In the genomic region with DNA sequence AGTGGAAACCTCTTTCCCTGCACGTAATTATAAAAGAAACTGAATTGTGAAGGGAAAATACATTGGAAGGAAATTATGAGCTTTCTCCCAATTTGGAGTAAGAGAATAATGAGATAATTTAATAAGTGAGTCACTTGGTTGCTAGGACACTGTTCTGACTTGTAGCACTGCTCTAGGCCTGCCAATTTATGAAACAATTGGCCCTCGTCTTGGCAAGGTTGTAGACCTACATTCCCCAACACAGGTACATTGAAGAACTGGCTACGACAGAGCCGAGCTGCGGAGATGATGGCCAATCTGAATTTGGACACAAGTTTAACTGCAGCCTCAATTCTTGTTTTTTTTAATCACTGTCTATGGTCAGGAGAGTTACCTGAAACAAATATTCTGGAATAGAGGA, we compare ENCODE assay signal across 16 cellular contexts.
DNase-seq lines count a peak whose midpoint lies in the region; ATAC-seq, FAIRE-seq and TF ChIP-seq lines count a peak whose summit lies in the region.
"Had no signal": no experiment of that assay in that cellular context is flagged by ENCODE, and none has a peak within 500 bp of the region (broad histone marks: within the 10 kb centered on the region; RNA-seq: fewer than 3 reads in every experiment).

No MANE protein-coding gene starts in this region.

- no TSS peak for BruUV-seq in IMR-90 (replicated peaks; lab: Mats Ljungman, UMichigan)

- intact Hi-C loops in IMR-90 (cut with micrococcal nuclease): no loop called here

- H3K36me3 ChIP-seq in IMR-90 (ENCODE audit: control insufficient read depth, insufficient read depth, low read length) (no peaks in the 10 kb centered on the region), H1 (ENCODE audit: control insufficient read depth in 2 of 4, insufficient read depth in 4 of 4, low read length in 3 of 4) (no peaks in the 10 kb centered on the region), keratinocyte (ENCODE audit: control insufficient read depth in 2 of 2, extremely low read depth in 1 of 2, insufficient read depth in 2 of 2, low read length in 2 of 2) (no peaks in the 10 kb centered on the region)
- H3K36me3 ChIP-seq: gastrocnemius medialis, lower lobe of right lung had no signal

- H4K5ac ChIP-seq in IMR-90 (ENCODE audit: low read depth, low read length): no peak overlapping the region
- no peak overlapping the region for H4K5ac ChIP-seq in H1 (ENCODE audit: insufficient read length, low read depth, low read length)

- H2AK5ac ChIP-seq in IMR-90 (ENCODE audit: low read depth, low read length) (no peak overlapping the region), H1 (ENCODE audit: low read depth, low read length) (no peak overlapping the region)

- no peak overlapping the region for H2BK15ac ChIP-seq in IMR-90 (ENCODE audit: low read depth, low read length)
- H2BK15ac ChIP-seq in H1 (ENCODE audit: low read length): no peak overlapping the region

- CTCF ChIA-PET in IMR-90 (lab: Yijun Ruan, JAX) (no interaction called here), RWPE1 (lab: Yijun Ruan, JAX) (interaction anchor here (0.8 kb wide), 1 partner anchor 189 kb away, joined by 3 read pairs; no protein-coding TSS in a partner anchor), H1 (lab: Charles Lee; ENCODE audit: partially characterized antibody) (interaction anchor here (0.6 kb wide), 1 partner anchor 949 kb away, joined by 3 read pairs; no protein-coding TSS in a partner anchor)

- in situ Hi-C loops in IMR-90 (cut with MboI; ENCODE audit: low sequenced_read_pairs): no loop called here

- H3K9me1 ChIP-seq in IMR-90 (ENCODE audit: insufficient read depth, low read length) (no peaks in the 10 kb centered on the region), keratinocyte (ENCODE audit: control insufficient read depth, extremely low read depth, insufficient read depth, low read length) (no peaks in the 10 kb centered on the region)

- no peak overlapping the region for H2AK9ac ChIP-seq in IMR-90 (replicated peaks; ENCODE audit: low read depth, low read length, poor library complexity)

- H3K27ac ChIP-seq in IMR-90 (ENCODE audit: insufficient read depth, low read length) (no peak overlapping the region), RWPE1 (no peak overlapping the region), H1 (ENCODE audit: low read depth, low read length) (no peak overlapping the region), keratinocyte (ENCODE audit: control insufficient read depth, insufficient read depth, low read length) (no peak overlapping the region)
- H3K27ac ChIP-seq: gastrocnemius medialis, lower lobe of right lung had no signal

- H3K23me2 ChIP-seq in H1 (ENCODE audit: low read depth, low read length): no peaks in the 10 kb centered on the region

- 0% methylated on average over 1 of the region's 5 CpGs; no CpG with 5 or more reads in 1 of the 2 experiments for WGBS in IMR-90 (ENCODE audit: extremely low coverage in 2 of 2, insufficient read length in 1 of 2), 2 experiments
- WGBS in H1 (ENCODE audit: extremely low coverage in 1 of 2, insufficient coverage in 1 of 2, insufficient read length in 1 of 2, insufficient replicate concordance in 2 of 2, low coverage in 1 of 2, low lambda C conversion rate in 2 of 2, missing lambda C conversion rate in 1 of 2), 2 experiments: 85% methylated on average over 5 of the region's 5 CpGs; no CpG with 5 or more reads in 1 of the 2 experiments

- DNase-seq in IMR-90 (peak; percentile 20), RWPE1 (ENCODE audit: low spot score) (peak; percentile 55), H1 (ENCODE audit: low read depth in 1 of 2, low spot score in 2 of 2) (no peak), keratinocyte (ENCODE audit: low read depth, low spot score) (peak; percentile 35)
- DNase-seq in stimulated activated CD4-positive, alpha-beta T cell treated with anti-CD3 and anti-CD28 coated beads, Interleukin-4, amount 100 ng/mL, for 24 hours: no peak
- DNase-seq: activated CD4-positive, alpha-beta T cell treated with anti-CD3 and anti-CD28 coated beads, Interleukin-2, amount 50 U/mL, for 1 hour; activated naive CD4-positive, alpha-beta T cell treated with anti-CD3 and anti-CD28 coated beads for 36 hours; amniotic stem cell; gastrocnemius medialis; HFFc6; lower lobe of right lung; NCI-H748 treated with DMSO at 0.1 percent for 48 hours; trophoblast cell had no signal

- H3K9me3 ChIP-seq in IMR-90 (ENCODE audit: control insufficient read depth, insufficient read depth, low read length) (no peaks in the 10 kb centered on the region), H1 (ENCODE audit: insufficient read depth in 2 of 2, low read depth in 1 of 2, low read length in 1 of 2) (no peaks in the 10 kb centered on the region), keratinocyte (ENCODE audit: control insufficient read depth, low read depth, low read length) (no peaks in the 10 kb centered on the region)
- H3K9me3 ChIP-seq: gastrocnemius medialis, lower lobe of right lung had no signal

- H4K8ac ChIP-seq in IMR-90 (ENCODE audit: low read depth in 2 of 2, low read length in 2 of 2) (no peak overlapping the region), H1 (ENCODE audit: extremely low read depth, insufficient read depth, low read length) (no peak overlapping the region)

- no peak overlapping the region for H2BK20ac ChIP-seq in IMR-90 (ENCODE audit: low read depth, low read length)
- H2BK20ac ChIP-seq in H1 (ENCODE audit: low read length): no peak overlapping the region

- no peak overlapping the region for H3K14ac ChIP-seq in IMR-90 (replicated peaks; ENCODE audit: low read depth, low read length)
- no peak overlapping the region for H3K14ac ChIP-seq in H1 (ENCODE audit: insufficient read length)

- no peak overlapping the region for H3K4me3 ChIP-seq in IMR-90 (ENCODE audit: insufficient read depth, low read depth, low read length)
- no peak overlapping the region for H3K4me3 ChIP-seq in H1 (ENCODE audit: extremely low read depth in 1 of 4, insufficient read depth in 2 of 4, low read depth in 3 of 4, low read length in 4 of 4)
- H3K4me3 ChIP-seq in keratinocyte (ENCODE audit: control insufficient read depth in 2 of 3, extremely low read depth in 1 of 3, insufficient read depth in 2 of 3, low read depth in 1 of 3, low read length in 3 of 3): no peak overlapping the region
- H3K4me3 ChIP-seq: gastrocnemius medialis, lower lobe of right lung had no signal

- H4K91ac ChIP-seq in IMR-90 (ENCODE audit: insufficient read depth, low read depth, low read length) (no peak overlapping the region), H1 (replicated peaks; ENCODE audit: insufficient read length, low read length) (no peak overlapping the region)

- H3K56ac ChIP-seq in IMR-90 (ENCODE audit: extremely low read depth, insufficient read depth, low read length): no peak overlapping the region
- no peak overlapping the region for H3K56ac ChIP-seq in H1 (replicated peaks; ENCODE audit: insufficient read length, low read depth, low read length)

- ATAC-seq in IMR-90 (ENCODE audit: low read depth) (no peak), GM21515 (IDR thresholded peaks at IDR 0.05; ENCODE audit: unreplicated experiment) (no peak), HG03460 (IDR thresholded peaks at IDR 0.05; ENCODE audit: unreplicated experiment) (no peak), GM21737 (IDR thresholded peaks at IDR 0.05; ENCODE audit: unreplicated experiment) (no peak)
- ATAC-seq: gastrocnemius medialis, lower lobe of right lung had no signal

- dilution Hi-C loops in IMR-90 (cut with HindIII; ENCODE audit: low sequenced_read_pairs, unreplicated experiment): no loop called here
- dilution Hi-C loops in keratinocyte (cut with MboI; ENCODE audit: extremely low pct_ligation_motif_present, low sequenced_read_pairs): no loop called here

- H3K79me1 ChIP-seq in IMR-90 (ENCODE audit: low read depth in 1 of 2, low read length in 2 of 2) (no peaks in the 10 kb centered on the region), H1 (ENCODE audit: low read depth, low read length) (no peaks in the 10 kb centered on the region)

- no peak for TF ChIP-seq CTCF in IMR-90 (conservative IDR thresholded peaks at IDR 0.05; ENCODE audit: low read depth, low read length)
- no peak for TF ChIP-seq CTCF in RWPE1 (conservative IDR thresholded peaks at IDR 0.05; ENCODE audit: low read depth)
- no peak for TF ChIP-seq CTCF in H1 (IDR thresholded peaks at IDR 0.05; ENCODE audit: control extremely low read depth in 1 of 3, insufficient read depth in 1 of 3, low read depth in 1 of 3, low read length in 3 of 3)
- no peak for TF ChIP-seq CTCF in keratinocyte (optimal IDR thresholded peaks at IDR 0.05 in 1 of 3, IDR thresholded peaks at IDR 0.05 in 1 of 3, conservative IDR thresholded peaks at IDR 0.05 in 1 of 3; ENCODE audit: extremely low read depth in 1 of 3, insufficient read depth in 2 of 3, low read length in 3 of 3)

- H3K18ac ChIP-seq in IMR-90 (ENCODE audit: low read depth, low read length): no peak overlapping the region
- no peak overlapping the region for H3K18ac ChIP-seq in H1 (ENCODE audit: extremely low read depth, low read length)

- H3K4me1 ChIP-seq in IMR-90 (ENCODE audit: control insufficient read depth, insufficient read depth, low read length) (0 out of 2 replicates have a peak, but pooled peaks cover 2% of the 10 kb centered on the region), H1 (replicated peaks in 1 of 4; ENCODE audit: control insufficient read depth in 3 of 4, insufficient read depth in 4 of 4, low read length in 3 of 4) (no peaks in the 10 kb centered on the region), keratinocyte (ENCODE audit: control insufficient read depth, extremely low read depth, insufficient read depth, low read length) (peaks cover 14% of the 10 kb centered on the region)
- H3K4me1 ChIP-seq: gastrocnemius medialis, lower lobe of right lung had no signal

- H2BK5ac ChIP-seq in IMR-90 (ENCODE audit: low read depth, low read length, poor library complexity, severe bottlenecking) (no peak overlapping the region), H1 (ENCODE audit: low read depth, low read length) (no peak overlapping the region)

- POLR2A ChIA-PET in IMR-90 (lab: Charles Lee; ENCODE audit: unreplicated experiment) (no interaction called here), RWPE1 (lab: Yijun Ruan, JAX; ENCODE audit: low non-redundant PET) (no interaction called here), H1 (lab: Charles Lee; ENCODE audit: partially characterized antibody) (no interaction called here)

- FAIRE-seq in H1 (lab: Jason Lieb, UNC) (no peak), keratinocyte (lab: Jason Lieb, UNC) (peak; percentile 95)

- H2AFZ ChIP-seq in IMR-90 (replicated peaks; ENCODE audit: low read length, poor library complexity) (no peak overlapping the region), H1 (ENCODE audit: low read length) (0 out of 2 replicates have a peak overlapping the region, but pooled peaks have one; percentile 10), keratinocyte (ENCODE audit: control insufficient read depth, low read length) (no peak overlapping the region)

- H3K4ac ChIP-seq in IMR-90 (ENCODE audit: low read depth, low read length) (no peak overlapping the region), H1 (replicated peaks; ENCODE audit: insufficient read length, low read depth, low read length) (no peak overlapping the region)

- TF ChIP-seq RAD21 in IMR-90 (IDR thresholded peaks at IDR 0.05; ENCODE audit: low read length) (no peak), H1 (IDR thresholded peaks at IDR 0.05 in 1 of 2, conservative IDR thresholded peaks at IDR 0.05 in 1 of 2; ENCODE audit: low read depth in 2 of 2, low read length in 2 of 2) (no peak)

- no peak for TF ChIP-seq EP300 in H1 (IDR thresholded peaks at IDR 0.05; ENCODE audit: borderline replicate concordance in 1 of 2, low read depth in 2 of 2, low read length in 2 of 2)

- H3K79me2 ChIP-seq in H1 (ENCODE audit: control insufficient read depth in 1 of 2, insufficient read depth in 2 of 2, low read length in 2 of 2) (no peaks in the 10 kb centered on the region), keratinocyte (ENCODE audit: control insufficient read depth, insufficient read depth, low read length) (no peaks in the 10 kb centered on the region)

- H2BK120ac ChIP-seq in IMR-90 (ENCODE audit: low read depth, low read length): no peak overlapping the region
- no peak overlapping the region for H2BK120ac ChIP-seq in H1 (replicated peaks; ENCODE audit: low read depth, low read length)

- no peak overlapping the region for H2BK12ac ChIP-seq in H1 (ENCODE audit: low read depth, low read length)

- H3K23ac ChIP-seq in IMR-90 (ENCODE audit: low read depth, low read length) (no peak overlapping the region), H1 (ENCODE audit: insufficient read length) (no peak overlapping the region)

- H3K4me2 ChIP-seq in IMR-90 (ENCODE audit: low read depth, low read length): no peak overlapping the region
- no peak overlapping the region for H3K4me2 ChIP-seq in H1 (ENCODE audit: insufficient read depth in 1 of 2, low read depth in 2 of 2, low read length in 2 of 2)
- peak overlapping the region; percentile 50 for H3K4me2 ChIP-seq in keratinocyte (ENCODE audit: control insufficient read depth, extremely low read depth, insufficient read depth, low read depth, low read length)

- H3K9ac ChIP-seq in IMR-90 (ENCODE audit: low read depth, low read length) (no peak overlapping the region), H1 (replicated peaks in 1 of 4; ENCODE audit: extremely low read depth in 1 of 4, low read depth in 3 of 4, low read length in 3 of 4) (no peak overlapping the region), keratinocyte (ENCODE audit: control insufficient read depth, extremely low read depth, insufficient read depth, low read length) (no peak overlapping the region)

- TF ChIP-seq POLR2A in IMR-90 (IDR thresholded peaks at IDR 0.05; ENCODE audit: low read depth, low read length): no peak
- TF ChIP-seq POLR2A in H1 (IDR thresholded peaks at IDR 0.05; ENCODE audit: control extremely low read depth in 1 of 2, low read depth in 2 of 2, low read length in 2 of 2): no peak

- no peaks in the 10 kb centered on the region for H3K27me3 ChIP-seq in IMR-90 (ENCODE audit: control insufficient read depth, insufficient read depth, low read length)
- H3K27me3 ChIP-seq in H1 (replicated peaks in 1 of 4; ENCODE audit: control insufficient read depth in 3 of 4, extremely low read depth in 1 of 4, insufficient read depth in 3 of 4, low read length in 3 of 4): no peaks in the 10 kb centered on the region
- no peaks in the 10 kb centered on the region for H3K27me3 ChIP-seq in keratinocyte (ENCODE audit: control insufficient read depth, extremely low read depth, insufficient read depth, low read length)
- H3K27me3 ChIP-seq: gastrocnemius medialis had no signal

- no peaks in the 10 kb centered on the region for H4K20me1 ChIP-seq in IMR-90 (ENCODE audit: insufficient read depth, low read length)
- no peaks in the 10 kb centered on the region for H4K20me1 ChIP-seq in H1 (replicated peaks in 1 of 2; ENCODE audit: control insufficient read depth in 1 of 2, insufficient read depth in 2 of 2, low read length in 2 of 2)
- H4K20me1 ChIP-seq in keratinocyte (ENCODE audit: control insufficient read depth, extremely low read depth, insufficient read depth, low read length): no peaks in the 10 kb centered on the region

Comparison
In these comparisons a context has a peak if more than half of its experiments do, and no peak if none do; other contexts are left out.
1. DNase-seq: peak in IMR-90 (single experiment), RWPE1 (single experiment) and keratinocyte (single experiment); none in H1 (0 of 2) and stimulated activated CD4-positive, alpha-beta T cell treated with anti-CD3 and anti-CD28 coated beads, Interleukin-4, amount 100 ng/mL, for 24 hours (single experiment).